Comparison of ENCODE assay signal across 21 cellular contexts in genomic region chr7:4233621-4234497, GRCh38.
"Had no signal": no experiment of that assay in that cellular context is flagged by ENCODE, and none has a peak within 500 bp of the region (broad histone marks: within the 10 kb centered on the region; RNA-seq: fewer than 3 reads in every experiment).

No MANE protein-coding gene starts in this region.

- H3K4me1 Mint-ChIP-seq: naive thymus-derived CD4-positive, alpha-beta T cell had no signal

- H3K9me3 Mint-ChIP-seq: endodermal cell; nephron progenitor cell; stimulated activated naive CD8-positive, alpha-beta T cell treated with anti-CD3 and anti-CD28 coated beads, Interleukin-15, Interleukin-2, amounts not matched to agents 100 ng/mL and 50 ng/mL, for 24 hours had no signal

- H3K36me3 ChIP-seq: cardiac muscle cell, ovary, prostate gland, transverse colon had no signal

- H3K4me3 ChIP-seq: cardiac muscle cell, coronary artery, lung, ovary, prostate gland, testis, transverse colon had no signal

- ATAC-seq: foreskin keratinocyte; left colon; left ventricle myocardium superior; naive thymus-derived CD4-positive, alpha-beta T cell had no signal

- DNase-seq: cerebellar nuclear complex; effector CD4-positive, alpha-beta T cell; endodermal cell; erythroblast; foreskin keratinocyte; kidney; left ventricle myocardium superior; mesendoderm; naive thymus-derived CD4-positive, alpha-beta T cell; nephron progenitor cell; ovary; small intestine; stimulated activated CD4-positive, alpha-beta T cell treated with anti-CD3 and anti-CD28 coated beads, Interleukin-2, amount 100 ng/mL, for 48 hours; testis; transverse colon had no signal

- H3K27me3 ChIP-seq: cardiac muscle cell, foreskin keratinocyte, ovary, testis, transverse colon had no signal

- H3K27ac ChIP-seq: cardiac muscle cell, coronary artery, foreskin keratinocyte, ovary, prostate gland, testis, transverse colon had no signal

- H3K4me1 ChIP-seq: foreskin keratinocyte, prostate gland, testis, transverse colon had no signal

- H3K36me3 Mint-ChIP-seq: naive thymus-derived CD4-positive, alpha-beta T cell had no signal

- H3K27me3 Mint-ChIP-seq: stimulated activated naive CD8-positive, alpha-beta T cell treated with anti-CD3 and anti-CD28 coated beads, Interleukin-15, Interleukin-2, amounts not matched to agents 100 ng/mL and 50 ng/mL, for 24 hours had no signal

- H3K27ac Mint-ChIP-seq: endodermal cell; naive thymus-derived CD4-positive, alpha-beta T cell; nephron progenitor cell; stimulated activated naive CD8-positive, alpha-beta T cell treated with anti-CD3 and anti-CD28 coated beads, Interleukin-15, Interleukin-2, amounts not matched to agents 100 ng/mL and 50 ng/mL, for 24 hours had no signal

- H3K9me3 ChIP-seq: ovary, prostate gland, testis, transverse colon had no signal

- H3K4me3 Mint-ChIP-seq: endodermal cell; naive thymus-derived CD4-positive, alpha-beta T cell; nephron progenitor cell; stimulated activated naive CD8-positive, alpha-beta T cell treated with anti-CD3 and anti-CD28 coated beads, Interleukin-15, Interleukin-2, amounts not matched to agents 100 ng/mL and 50 ng/mL, for 24 hours had no signal
